1 cellular context compared by ENCODE assay signal in the genomic region with DNA sequence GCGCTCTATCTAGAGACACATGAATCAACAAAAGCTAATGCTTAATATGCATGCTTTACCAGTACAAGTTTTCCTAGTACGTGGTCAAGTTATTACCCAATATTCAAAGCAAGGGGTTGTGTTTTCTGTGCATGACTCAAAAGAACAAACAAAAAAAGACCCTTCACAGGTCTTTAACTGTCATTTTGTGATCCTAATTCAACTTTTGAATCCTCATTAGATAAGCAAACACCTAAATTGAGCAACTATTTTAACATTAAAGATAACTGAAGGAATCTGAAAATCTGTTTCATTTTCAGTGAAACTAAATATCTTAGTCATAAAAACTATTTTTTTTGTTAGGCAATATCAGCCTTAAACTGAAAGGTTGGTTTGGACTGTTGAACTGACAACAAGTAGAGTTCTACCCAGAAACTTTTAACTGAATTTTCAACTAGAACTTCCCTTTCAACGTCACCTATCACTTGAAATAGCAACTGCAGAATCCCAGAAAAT.
TF ChIP-seq lines count a peak whose summit lies in the region.

No MANE protein-coding gene starts in this region.

TF ChIP-seq in GM12878, 131 proteins besides CTCF, POLR2A, EP300 and RAD21 (continued from another document and continues in another):
- TF ChIP-seq, protein P1, sequence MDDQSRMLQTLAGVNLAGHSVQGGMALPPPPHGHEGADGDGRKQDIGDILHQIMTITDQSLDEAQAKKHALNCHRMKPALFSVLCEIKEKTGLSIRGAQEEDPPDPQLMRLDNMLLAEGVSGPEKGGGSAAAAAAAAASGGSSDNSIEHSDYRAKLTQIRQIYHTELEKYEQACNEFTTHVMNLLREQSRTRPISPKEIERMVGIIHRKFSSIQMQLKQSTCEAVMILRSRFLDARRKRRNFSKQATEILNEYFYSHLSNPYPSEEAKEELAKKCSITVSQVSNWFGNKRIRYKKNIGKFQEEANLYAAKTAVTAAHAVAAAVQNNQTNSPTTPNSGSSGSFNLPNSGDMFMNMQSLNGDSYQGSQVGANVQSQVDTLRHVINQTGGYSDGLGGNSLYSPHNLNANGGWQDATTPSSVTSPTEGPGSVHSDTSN (IDR thresholded peaks at IDR 0.05; ENCODE audit: insufficient replicate concordance, low read depth, low read length) = no peak
- no peak for TF ChIP-seq JUND (IDR thresholded peaks at IDR 0.05; ENCODE audit: low read depth, low read length)
- no peak for TF ChIP-seq KLF5 (IDR thresholded peaks at IDR 0.05; ENCODE audit: partially characterized antibody)
- no peak for TF ChIP-seq TARDBP (IDR thresholded peaks at IDR 0.05; ENCODE audit: borderline replicate concordance)
- no peak for TF ChIP-seq ESRRA (IDR thresholded peaks at IDR 0.05; ENCODE audit: low read length)
- TF ChIP-seq, protein P2, sequence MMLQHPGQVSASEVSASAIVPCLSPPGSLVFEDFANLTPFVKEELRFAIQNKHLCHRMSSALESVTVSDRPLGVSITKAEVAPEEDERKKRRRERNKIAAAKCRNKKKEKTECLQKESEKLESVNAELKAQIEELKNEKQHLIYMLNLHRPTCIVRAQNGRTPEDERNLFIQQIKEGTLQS (IDR thresholded peaks at IDR 0.05; ENCODE audit: borderline replicate concordance, extremely low read depth, low read depth, low read length) = no peak
- no peak for TF ChIP-seq POLR2AphosphoS5 (IDR thresholded peaks at IDR 0.05; ENCODE audit: low read length)
- TF ChIP-seq, protein P3, sequence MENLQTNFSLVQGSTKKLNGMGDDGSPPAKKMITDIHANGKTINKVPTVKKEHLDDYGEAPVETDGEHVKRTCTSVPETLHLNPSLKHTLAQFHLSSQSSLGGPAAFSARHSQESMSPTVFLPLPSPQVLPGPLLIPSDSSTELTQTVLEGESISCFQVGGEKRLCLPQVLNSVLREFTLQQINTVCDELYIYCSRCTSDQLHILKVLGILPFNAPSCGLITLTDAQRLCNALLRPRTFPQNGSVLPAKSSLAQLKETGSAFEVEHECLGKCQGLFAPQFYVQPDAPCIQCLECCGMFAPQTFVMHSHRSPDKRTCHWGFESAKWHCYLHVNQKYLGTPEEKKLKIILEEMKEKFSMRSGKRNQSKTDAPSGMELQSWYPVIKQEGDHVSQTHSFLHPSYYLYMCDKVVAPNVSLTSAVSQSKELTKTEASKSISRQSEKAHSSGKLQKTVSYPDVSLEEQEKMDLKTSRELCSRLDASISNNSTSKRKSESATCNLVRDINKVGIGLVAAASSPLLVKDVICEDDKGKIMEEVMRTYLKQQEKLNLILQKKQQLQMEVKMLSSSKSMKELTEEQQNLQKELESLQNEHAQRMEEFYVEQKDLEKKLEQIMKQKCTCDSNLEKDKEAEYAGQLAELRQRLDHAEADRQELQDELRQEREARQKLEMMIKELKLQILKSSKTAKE (IDR thresholded peaks at IDR 0.05; ENCODE audit: low read depth, poor library complexity, severe bottlenecking) = no peak
- TF ChIP-seq PAX8 (IDR thresholded peaks at IDR 0.05) = no peak
- TF ChIP-seq POU2F2 (IDR thresholded peaks at IDR 0.05; ENCODE audit: borderline replicate concordance, low read depth, low read length) = peak; percentile 92
- TF ChIP-seq NR2F1 (conservative IDR thresholded peaks at IDR 0.05) = no peak
- TF ChIP-seq KAT2A (conservative IDR thresholded peaks at IDR 0.05; ENCODE audit: control insufficient read depth, low read depth, low read length) = no peak
- no peak for TF ChIP-seq SIN3A (IDR thresholded peaks at IDR 0.05; ENCODE audit: low read depth, low read length)
- no peak for TF ChIP-seq SP1 (IDR thresholded peaks at IDR 0.05; ENCODE audit: low read depth, low read length)
- no peak for TF ChIP-seq NRF1 (conservative IDR thresholded peaks at IDR 0.05; ENCODE audit: low read depth, low read length)
- TF ChIP-seq, protein P4, sequence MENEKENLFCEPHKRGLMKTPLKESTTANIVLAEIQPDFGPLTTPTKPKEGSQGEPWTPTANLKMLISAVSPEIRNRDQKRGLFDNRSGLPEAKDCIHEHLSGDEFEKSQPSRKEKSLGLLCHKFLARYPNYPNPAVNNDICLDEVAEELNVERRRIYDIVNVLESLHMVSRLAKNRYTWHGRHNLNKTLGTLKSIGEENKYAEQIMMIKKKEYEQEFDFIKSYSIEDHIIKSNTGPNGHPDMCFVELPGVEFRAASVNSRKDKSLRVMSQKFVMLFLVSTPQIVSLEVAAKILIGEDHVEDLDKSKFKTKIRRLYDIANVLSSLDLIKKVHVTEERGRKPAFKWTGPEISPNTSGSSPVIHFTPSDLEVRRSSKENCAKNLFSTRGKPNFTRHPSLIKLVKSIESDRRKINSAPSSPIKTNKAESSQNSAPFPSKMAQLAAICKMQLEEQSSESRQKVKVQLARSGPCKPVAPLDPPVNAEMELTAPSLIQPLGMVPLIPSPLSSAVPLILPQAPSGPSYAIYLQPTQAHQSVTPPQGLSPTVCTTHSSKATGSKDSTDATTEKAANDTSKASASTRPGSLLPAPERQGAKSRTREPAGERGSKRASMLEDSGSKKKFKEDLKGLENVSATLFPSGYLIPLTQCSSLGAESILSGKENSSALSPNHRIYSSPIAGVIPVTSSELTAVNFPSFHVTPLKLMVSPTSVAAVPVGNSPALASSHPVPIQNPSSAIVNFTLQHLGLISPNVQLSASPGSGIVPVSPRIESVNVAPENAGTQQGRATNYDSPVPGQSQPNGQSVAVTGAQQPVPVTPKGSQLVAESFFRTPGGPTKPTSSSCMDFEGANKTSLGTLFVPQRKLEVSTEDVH (IDR thresholded peaks at IDR 0.05; ENCODE audit: low read depth, partially characterized antibody) = no peak
- TF ChIP-seq SUPT20H (IDR thresholded peaks at IDR 0.05; ENCODE audit: borderline replicate concordance, control insufficient read depth, low read depth, low read length) = no peak
- TF ChIP-seq SRF (IDR thresholded peaks at IDR 0.05; ENCODE audit: low read depth in 2 of 2, low read length in 2 of 2) = no peak
- TF ChIP-seq STAT1 (conservative IDR thresholded peaks at IDR 0.05) = no peak
- TF ChIP-seq, protein P5, sequence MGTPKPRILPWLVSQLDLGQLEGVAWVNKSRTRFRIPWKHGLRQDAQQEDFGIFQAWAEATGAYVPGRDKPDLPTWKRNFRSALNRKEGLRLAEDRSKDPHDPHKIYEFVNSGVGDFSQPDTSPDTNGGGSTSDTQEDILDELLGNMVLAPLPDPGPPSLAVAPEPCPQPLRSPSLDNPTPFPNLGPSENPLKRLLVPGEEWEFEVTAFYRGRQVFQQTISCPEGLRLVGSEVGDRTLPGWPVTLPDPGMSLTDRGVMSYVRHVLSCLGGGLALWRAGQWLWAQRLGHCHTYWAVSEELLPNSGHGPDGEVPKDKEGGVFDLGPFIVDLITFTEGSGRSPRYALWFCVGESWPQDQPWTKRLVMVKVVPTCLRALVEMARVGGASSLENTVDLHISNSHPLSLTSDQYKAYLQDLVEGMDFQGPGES (IDR thresholded peaks at IDR 0.05) = no peak
- TF ChIP-seq PML (IDR thresholded peaks at IDR 0.05; ENCODE audit: low read length) = no peak
- TF ChIP-seq HDGF (IDR thresholded peaks at IDR 0.05) = no peak
- TF ChIP-seq, protein P6, sequence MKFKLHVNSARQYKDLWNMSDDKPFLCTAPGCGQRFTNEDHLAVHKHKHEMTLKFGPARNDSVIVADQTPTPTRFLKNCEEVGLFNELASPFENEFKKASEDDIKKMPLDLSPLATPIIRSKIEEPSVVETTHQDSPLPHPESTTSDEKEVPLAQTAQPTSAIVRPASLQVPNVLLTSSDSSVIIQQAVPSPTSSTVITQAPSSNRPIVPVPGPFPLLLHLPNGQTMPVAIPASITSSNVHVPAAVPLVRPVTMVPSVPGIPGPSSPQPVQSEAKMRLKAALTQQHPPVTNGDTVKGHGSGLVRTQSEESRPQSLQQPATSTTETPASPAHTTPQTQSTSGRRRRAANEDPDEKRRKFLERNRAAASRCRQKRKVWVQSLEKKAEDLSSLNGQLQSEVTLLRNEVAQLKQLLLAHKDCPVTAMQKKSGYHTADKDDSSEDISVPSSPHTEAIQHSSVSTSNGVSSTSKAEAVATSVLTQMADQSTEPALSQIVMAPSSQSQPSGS (IDR thresholded peaks at IDR 0.05; ENCODE audit: low read length) = no peak
- TF ChIP-seq FOXK2 (IDR thresholded peaks at IDR 0.05) = no peak
- TF ChIP-seq MEF2B (IDR thresholded peaks at IDR 0.05; ENCODE audit: partially characterized antibody, poor library complexity, severe bottlenecking) = no peak
- TF ChIP-seq, protein P7, sequence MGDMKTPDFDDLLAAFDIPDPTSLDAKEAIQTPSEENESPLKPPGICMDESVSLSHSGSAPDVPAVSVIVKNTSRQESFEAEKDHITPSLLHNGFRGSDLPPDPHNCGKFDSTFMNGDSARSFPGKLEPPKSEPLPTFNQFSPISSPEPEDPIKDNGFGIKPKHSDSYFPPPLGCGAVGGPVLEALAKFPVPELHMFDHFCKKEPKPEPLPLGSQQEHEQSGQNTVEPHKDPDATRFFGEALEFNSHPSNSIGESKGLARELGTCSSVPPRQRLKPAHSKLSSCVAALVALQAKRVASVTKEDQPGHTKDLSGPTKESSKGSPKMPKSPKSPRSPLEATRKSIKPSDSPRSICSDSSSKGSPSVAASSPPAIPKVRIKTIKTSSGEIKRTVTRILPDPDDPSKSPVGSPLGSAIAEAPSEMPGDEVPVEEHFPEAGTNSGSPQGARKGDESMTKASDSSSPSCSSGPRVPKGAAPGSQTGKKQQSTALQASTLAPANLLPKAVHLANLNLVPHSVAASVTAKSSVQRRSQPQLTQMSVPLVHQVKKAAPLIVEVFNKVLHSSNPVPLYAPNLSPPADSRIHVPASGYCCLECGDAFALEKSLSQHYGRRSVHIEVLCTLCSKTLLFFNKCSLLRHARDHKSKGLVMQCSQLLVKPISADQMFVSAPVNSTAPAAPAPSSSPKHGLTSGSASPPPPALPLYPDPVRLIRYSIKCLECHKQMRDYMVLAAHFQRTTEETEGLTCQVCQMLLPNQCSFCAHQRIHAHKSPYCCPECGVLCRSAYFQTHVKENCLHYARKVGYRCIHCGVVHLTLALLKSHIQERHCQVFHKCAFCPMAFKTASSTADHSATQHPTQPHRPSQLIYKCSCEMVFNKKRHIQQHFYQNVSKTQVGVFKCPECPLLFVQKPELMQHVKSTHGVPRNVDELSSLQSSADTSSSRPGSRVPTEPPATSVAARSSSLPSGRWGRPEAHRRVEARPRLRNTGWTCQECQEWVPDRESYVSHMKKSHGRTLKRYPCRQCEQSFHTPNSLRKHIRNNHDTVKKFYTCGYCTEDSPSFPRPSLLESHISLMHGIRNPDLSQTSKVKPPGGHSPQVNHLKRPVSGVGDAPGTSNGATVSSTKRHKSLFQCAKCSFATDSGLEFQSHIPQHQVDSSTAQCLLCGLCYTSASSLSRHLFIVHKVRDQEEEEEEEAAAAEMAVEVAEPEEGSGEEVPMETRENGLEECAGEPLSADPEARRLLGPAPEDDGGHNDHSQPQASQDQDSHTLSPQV (IDR thresholded peaks at IDR 0.05) = 0 out of 2 replicates have a peak, but pooled peaks have one; percentile 42
- peak; percentile 74; the same call in 1 of the 2 replicates for TF ChIP-seq RUNX3 (IDR thresholded peaks at IDR 0.05; ENCODE audit: low read length)
- TF ChIP-seq, protein P8, sequence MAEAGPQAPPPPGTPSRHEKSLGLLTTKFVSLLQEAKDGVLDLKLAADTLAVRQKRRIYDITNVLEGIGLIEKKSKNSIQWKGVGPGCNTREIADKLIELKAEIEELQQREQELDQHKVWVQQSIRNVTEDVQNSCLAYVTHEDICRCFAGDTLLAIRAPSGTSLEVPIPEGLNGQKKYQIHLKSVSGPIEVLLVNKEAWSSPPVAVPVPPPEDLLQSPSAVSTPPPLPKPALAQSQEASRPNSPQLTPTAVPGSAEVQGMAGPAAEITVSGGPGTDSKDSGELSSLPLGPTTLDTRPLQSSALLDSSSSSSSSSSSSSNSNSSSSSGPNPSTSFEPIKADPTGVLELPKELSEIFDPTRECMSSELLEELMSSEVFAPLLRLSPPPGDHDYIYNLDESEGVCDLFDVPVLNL (IDR thresholded peaks at IDR 0.05; ENCODE audit: low read depth, low read length) = no peak
- TF ChIP-seq TCF3 (IDR thresholded peaks at IDR 0.05; ENCODE audit: borderline replicate concordance, insufficient read depth, low read depth, low read length) = no peak
- no peak for TF ChIP-seq TCF12 (IDR thresholded peaks at IDR 0.05; ENCODE audit: low read depth, low read length)
- TF ChIP-seq MYB (IDR thresholded peaks at IDR 0.05; ENCODE audit: borderline replicate concordance, low read depth, low read length) = 0 out of 2 replicates have a peak, but pooled peaks have one; percentile 16
- no peak for TF ChIP-seq NR2C2 (IDR thresholded peaks at IDR 0.05; ENCODE audit: borderline replicate concordance, control insufficient read depth, insufficient read length, low read depth)
- TF ChIP-seq BRCA1 (IDR thresholded peaks at IDR 0.05; ENCODE audit: low read depth, low read length) = no peak
- no peak for TF ChIP-seq YBX1 (IDR thresholded peaks at IDR 0.05)
- TF ChIP-seq WRNIP1 (IDR thresholded peaks at IDR 0.05; ENCODE audit: borderline replicate concordance, low read depth, low read length) = no peak
- no peak for TF ChIP-seq ZNF217 (IDR thresholded peaks at IDR 0.05)
- no peak for TF ChIP-seq BMI1 (IDR thresholded peaks at IDR 0.05; ENCODE audit: borderline replicate concordance)
- TF ChIP-seq ZNF207 (IDR thresholded peaks at IDR 0.05; ENCODE audit: borderline replicate concordance) = no peak
- TF ChIP-seq ZNF274 (IDR thresholded peaks at IDR 0.05; ENCODE audit: insufficient read depth, insufficient read length) = no peak
- TF ChIP-seq SMAD5 (IDR thresholded peaks at IDR 0.05; ENCODE audit: low read depth) = no peak
- 0 out of 2 replicates have a peak, but pooled peaks have one; percentile 40 for TF ChIP-seq SMARCA5 (IDR thresholded peaks at IDR 0.05)
- no peak; a peak in 1 of 4 replicates for TF ChIP-seq CEBPB (IDR thresholded peaks at IDR 0.05; ENCODE audit: borderline replicate concordance in 1 of 2, low read depth in 2 of 2, low read length in 2 of 2)
- no peak for TF ChIP-seq MXI1 (IDR thresholded peaks at IDR 0.05; ENCODE audit: low read depth, low read length)
- TF ChIP-seq, protein P9, sequence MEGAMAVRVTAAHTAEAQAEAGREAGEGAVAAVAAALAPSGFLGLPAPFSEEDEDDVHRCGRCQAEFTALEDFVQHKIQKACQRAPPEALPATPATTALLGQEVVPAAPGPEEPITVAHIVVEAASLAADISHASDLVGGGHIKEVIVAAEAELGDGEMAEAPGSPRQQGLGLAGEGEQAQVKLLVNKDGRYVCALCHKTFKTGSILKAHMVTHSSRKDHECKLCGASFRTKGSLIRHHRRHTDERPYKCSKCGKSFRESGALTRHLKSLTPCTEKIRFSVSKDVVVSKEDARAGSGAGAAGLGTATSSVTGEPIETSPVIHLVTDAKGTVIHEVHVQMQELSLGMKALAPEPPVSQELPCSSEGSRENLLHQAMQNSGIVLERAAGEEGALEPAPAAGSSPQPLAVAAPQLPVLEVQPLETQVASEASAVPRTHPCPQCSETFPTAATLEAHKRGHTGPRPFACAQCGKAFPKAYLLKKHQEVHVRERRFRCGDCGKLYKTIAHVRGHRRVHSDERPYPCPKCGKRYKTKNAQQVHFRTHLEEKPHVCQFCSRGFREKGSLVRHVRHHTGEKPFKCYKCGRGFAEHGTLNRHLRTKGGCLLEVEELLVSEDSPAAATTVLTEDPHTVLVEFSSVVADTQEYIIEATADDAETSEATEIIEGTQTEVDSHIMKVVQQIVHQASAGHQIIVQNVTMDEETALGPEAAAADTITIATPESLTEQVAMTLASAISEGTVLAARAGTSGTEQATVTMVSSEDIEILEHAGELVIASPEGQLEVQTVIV (IDR thresholded peaks at IDR 0.05; ENCODE audit: borderline replicate concordance, partially characterized antibody) = no peak
- TF ChIP-seq ATF7 (IDR thresholded peaks at IDR 0.05; ENCODE audit: low read depth) = peak; percentile 54
- TF ChIP-seq ZSCAN29 (IDR thresholded peaks at IDR 0.05) = no peak
- peak; percentile 35; the same call in 1 of the 2 replicates for TF ChIP-seq GABPA (IDR thresholded peaks at IDR 0.05; ENCODE audit: low read depth)
- no peak for TF ChIP-seq ASH2L (IDR thresholded peaks at IDR 0.05; ENCODE audit: borderline replicate concordance, low read depth)
- no peak for TF ChIP-seq SMAD1 (IDR thresholded peaks at IDR 0.05; ENCODE audit: low read depth, partially characterized antibody)
- peak; percentile 50; the same call in 1 of the 2 replicates for TF ChIP-seq BACH1 (IDR thresholded peaks at IDR 0.05; ENCODE audit: borderline replicate concordance)
